Comparison of ENCODE assay signal across 1 cellular context in genomic region chr9:133958756-133959155, GRCh38.
TF ChIP-seq lines count a peak whose summit lies in the region.

No MANE protein-coding gene starts in this region.

TF ChIP-seq in GM12878, 131 proteins besides CTCF, POLR2A, EP300 and RAD21 (continued from another document):
- TF ChIP-seq MTA3 (IDR thresholded peaks at IDR 0.05; ENCODE audit: borderline replicate concordance, low read length) = no peak
- TF ChIP-seq RB1 (IDR thresholded peaks at IDR 0.05; ENCODE audit: borderline replicate concordance) = no peak
- TF ChIP-seq TBL1XR1 (IDR thresholded peaks at IDR 0.05; ENCODE audit: low read depth, low read length) = 0 out of 2 replicates have a peak, but pooled peaks have one; percentile 35
- no peak for TF ChIP-seq E2F8 (IDR thresholded peaks at IDR 0.05; ENCODE audit: low read depth, partially characterized antibody)
- TF ChIP-seq SPI1 (IDR thresholded peaks at IDR 0.05; ENCODE audit: borderline replicate concordance, insufficient read depth, low read depth, low read length) = 0 out of 2 replicates have a peak, but pooled peaks have one; percentile 27
- TF ChIP-seq ZNF384 (IDR thresholded peaks at IDR 0.05; ENCODE audit: borderline replicate concordance, low read depth, low read length) = no peak
- TF ChIP-seq SREBF1 (IDR thresholded peaks at IDR 0.05; ENCODE audit: low read length) = no peak
TF ChIP-seq in GM12878: peak in this region for 17.
